8 cellular contexts compared by ENCODE assay signal in genomic region chr1:89822109-89822962, GRCh38. TPM values are rescaled to one million over a fixed set of nuclear protein-coding genes. Genes with fewer than 3 reads are reported as not detected.
A peak's percentile ranks its signal among the peaks of the same experiment; 100 is the strongest.
DNase-seq lines count a peak whose midpoint lies in the region; ATAC-seq and TF ChIP-seq lines count a peak whose summit lies in the region.

No MANE protein-coding gene starts in this region.

- intact Hi-C loops in prostate gland (cut with DNase I): no loop called here

- TF ChIP-seq CTCF in prostate gland (IDR thresholded peaks at IDR 0.05): no peak

- H3K27ac ChIP-seq in esophagus (ENCODE audit: low read depth in 2 of 2, low read length in 1 of 2): no peak overlapping the region
- H3K27ac ChIP-seq in prostate gland: no peak overlapping the region

- WGBS in esophagus, 2 donors: 60 to 65% methylated on average over 17 of the region's 17 CpGs
- 67% methylated on average over 17 of the region's 17 CpGs for WGBS in prostate gland

- DNase-seq in T-helper 2 cell treated with Interferon-gamma antibody and Interleukin-4, amounts not matched to agents 5 μg/mL and 100 μg/mL, for 36 hours (ENCODE audit: low spot score): no peak
- DNase-seq in T-helper 2 cell (no peak), prostate gland (ENCODE audit: low spot score) (no peak)

- peaks cover 5% of the 10 kb centered on the region for H3K36me3 Mint-ChIP-seq in T-helper 2 cell treated with Interferon-gamma antibody and Interleukin-4, amounts not matched to agents 5 μg/mL and 100 μg/mL, for 36 hours (ENCODE audit: low read depth)

- H3K4me1 ChIP-seq in esophagus (ENCODE audit: control insufficient read depth in 2 of 2, insufficient read depth in 2 of 2, low read length in 1 of 2) (peaks cover 0 to 2% of the 10 kb centered on the region in 2 donors), prostate gland (replicated peaks) (peaks cover 4% of the 10 kb centered on the region)

- H3K4me1 Mint-ChIP-seq in T-helper 2 cell treated with Interferon-gamma antibody and Interleukin-4, amounts not matched to agents 5 μg/mL and 100 μg/mL, for 36 hours (ENCODE audit: low read depth): peaks cover 29% of the 10 kb centered on the region

- H3K36me3 ChIP-seq in esophagus (ENCODE audit: control insufficient read depth in 2 of 2, insufficient read depth in 2 of 2, low read length in 1 of 2): no peaks in the 10 kb centered on the region
- H3K36me3 ChIP-seq in prostate gland: no peaks in the 10 kb centered on the region

- H3K27me3 Mint-ChIP-seq in T-helper 2 cell treated with Interferon-gamma antibody and Interleukin-4, amounts not matched to agents 5 μg/mL and 100 μg/mL, for 36 hours (ENCODE audit: low read depth): peaks cover 8% of the 10 kb centered on the region

- H3K4me3 Mint-ChIP-seq in T-helper 2 cell treated with Interferon-gamma antibody and Interleukin-4, amounts not matched to agents 5 μg/mL and 100 μg/mL, for 36 hours: peak overlapping the region; percentile 86

- no peaks in the 10 kb centered on the region for H3K27me3 ChIP-seq in esophagus (ENCODE audit: control insufficient read depth in 1 of 2, insufficient read depth in 2 of 2, low read length in 2 of 2)
- no peaks in the 10 kb centered on the region for H3K27me3 ChIP-seq in prostate gland (replicated peaks; ENCODE audit: insufficient read depth)

- no peak for ATAC-seq in HG03565 (IDR thresholded peaks at IDR 0.05; ENCODE audit: unreplicated experiment)
- ATAC-seq in GM18870 (IDR thresholded peaks at IDR 0.05; ENCODE audit: unreplicated experiment): no peak
- ATAC-seq in HG03520 (IDR thresholded peaks at IDR 0.05; ENCODE audit: unreplicated experiment): no peak

- H3K4me3 ChIP-seq in esophagus (ENCODE audit: low read depth in 1 of 2, low read length in 2 of 2) (peak overlapping the region; percentile 66 to 79), prostate gland (peak overlapping the region; percentile 81 to 83)

- H3K27ac Mint-ChIP-seq in T-helper 2 cell treated with Interferon-gamma antibody and Interleukin-4, amounts not matched to agents 5 μg/mL and 100 μg/mL, for 36 hours: peak overlapping the region; percentile 81

- TF ChIP-seq POLR2A in Raji (IDR thresholded peaks at IDR 0.05; ENCODE audit: insufficient read depth, low read depth, low read length) (peak; percentile 67), prostate gland (IDR thresholded peaks at IDR 0.05) (no peak)

- H3K9me3 Mint-ChIP-seq in T-helper 2 cell treated with Interferon-gamma antibody and Interleukin-4, amounts not matched to agents 5 μg/mL and 100 μg/mL, for 36 hours: no peaks in the 10 kb centered on the region

- H3K9me3 ChIP-seq in esophagus (ENCODE audit: control insufficient read depth in 2 of 2, insufficient read depth in 1 of 2, low read depth in 1 of 2, low read length in 1 of 2): no peaks in the 10 kb centered on the region
- H3K9me3 ChIP-seq in prostate gland: no peaks in the 10 kb centered on the region

RNA-seq across cellular contexts. Expression of gene LRRC8D, which starts 1.5 kb away (rescaled TPM):
- polyA plus RNA-seq in esophagus: 1 to 10 TPM; 3.5 to 7.1 TPM
- total RNA-seq in prostate gland: 10 to 100 TPM in 1 of 2 donors, 1 to 10 TPM in 1; 8.5 to 49.6 TPM
